9 cellular contexts compared by ENCODE assay signal in the genomic region with DNA sequence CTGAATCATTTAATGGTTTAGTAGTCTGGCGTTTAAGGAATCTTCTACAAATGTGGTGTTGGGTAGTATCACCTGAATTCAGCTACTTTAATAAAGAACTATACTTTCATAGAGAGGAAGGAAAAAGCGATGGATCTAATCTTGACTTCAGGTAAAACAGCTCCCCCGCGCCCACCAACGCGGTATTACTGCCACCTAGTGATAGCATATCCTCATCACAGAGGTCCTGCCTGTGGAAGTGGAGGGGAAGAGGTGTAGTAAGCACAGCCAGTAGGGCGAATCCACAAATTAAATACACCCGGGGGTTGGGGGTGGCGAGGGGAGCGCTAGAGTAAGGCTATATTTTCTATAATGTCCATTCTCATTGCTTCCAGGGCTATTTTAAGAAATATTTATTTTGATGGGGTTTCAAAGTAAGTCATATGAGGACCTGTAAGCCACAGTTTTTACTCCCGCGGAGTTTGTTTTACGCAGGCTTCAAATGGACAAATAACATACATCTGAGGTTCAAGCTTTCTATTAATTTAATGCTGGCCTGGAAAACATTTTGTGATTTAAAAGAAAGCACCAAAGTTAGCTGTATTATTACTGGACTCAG. TPM values are rescaled to one million over a fixed set of nuclear protein-coding genes. Genes with fewer than 3 reads are reported as not detected.
DNase-seq lines count a peak whose midpoint lies in the region; ATAC-seq and TF ChIP-seq lines count a peak whose summit lies in the region.
"Had no signal": no experiment of that assay in that cellular context is flagged by ENCODE, and none has a peak within 500 bp of the region (broad histone marks: within the 10 kb centered on the region; RNA-seq: fewer than 3 reads in every experiment).

No MANE protein-coding gene starts in this region.

- no peaks in the 10 kb centered on the region for H3K9me3 ChIP-seq in mucosa of descending colon

- H3K36me3 ChIP-seq in mucosa of descending colon (ENCODE audit: low read depth), result no peaks in the 10 kb centered on the region

- no peaks in the 10 kb centered on the region for H3K4me1 ChIP-seq in mucosa of descending colon (ENCODE audit: low read depth)

- peak; percentile 88 for ATAC-seq in GM18505 (IDR thresholded peaks at IDR 0.05; ENCODE audit: unreplicated experiment)
- peak; percentile 81 for ATAC-seq in HG02870 (IDR thresholded peaks at IDR 0.05; ENCODE audit: unreplicated experiment)
- ATAC-seq in mucosa of descending colon, result peak; percentile 88
- ATAC-seq in stimulated activated naive B cell treated with anti-CD40 and anti-IgM and Interleukin-4, amounts not matched to agents 10 μg/mL and 1 μg/mL and 100 μg/mL, for 72 hours (replicated peaks), result peak; percentile 90 to 91

- TF ChIP-seq POLR2A in GM18505 (IDR thresholded peaks at IDR 0.05; ENCODE audit: borderline replicate concordance, extremely low read depth, insufficient read depth, insufficient read length), result no peak

- H3K36me3 Mint-ChIP-seq in stimulated activated naive B cell treated with anti-CD40 and anti-IgM and Interleukin-4, amounts not matched to agents 10 μg/mL and 1 μg/mL and 100 μg/mL, for 72 hours, result no peaks in the 10 kb centered on the region

- H3K4me3 ChIP-seq in mucosa of descending colon, result no peak overlapping the region
- H3K4me3 ChIP-seq: skin epidermis had no signal

- H3K27me3 Mint-ChIP-seq in stimulated activated naive B cell treated with anti-CD40 and anti-IgM and Interleukin-4, amounts not matched to agents 10 μg/mL and 1 μg/mL and 100 μg/mL, for 72 hours, result peaks cover 10 to 15% of the 10 kb centered on the region in 2 donors

- H3K27ac Mint-ChIP-seq in stimulated activated naive B cell treated with anti-CD40 and anti-IgM and Interleukin-4, amounts not matched to agents 10 μg/mL and 1 μg/mL and 100 μg/mL, for 72 hours, result peak overlapping the region; percentile 17

- no peak overlapping the region for H3K4me3 Mint-ChIP-seq in stimulated activated naive B cell treated with anti-CD40 and anti-IgM and Interleukin-4, amounts not matched to agents 10 μg/mL and 1 μg/mL and 100 μg/mL, for 72 hours

- peaks cover 21 to 40% of the 10 kb centered on the region in 2 donors for H3K4me1 Mint-ChIP-seq in stimulated activated naive B cell treated with anti-CD40 and anti-IgM and Interleukin-4, amounts not matched to agents 10 μg/mL and 1 μg/mL and 100 μg/mL, for 72 hours

- TF ChIP-seq CTCF in mucosa of descending colon (IDR thresholded peaks at IDR 0.05), result peak; percentile 28

- H3K9me3 Mint-ChIP-seq in stimulated activated naive B cell treated with anti-CD40 and anti-IgM and Interleukin-4, amounts not matched to agents 10 μg/mL and 1 μg/mL and 100 μg/mL, for 72 hours, result peaks cover 2 to 4% of the 10 kb centered on the region in 2 donors

- peak; percentile 40 for DNase-seq in A172 (ENCODE audit: low spot score)
- peak; percentile 5 for DNase-seq in NCI-H2107 (lab: John Stamatoyannopoulos, UW)
- DNase-seq in activated CD4-positive, alpha-beta T cell treated with anti-CD3 and anti-CD28 coated beads for 4 hours, result peak; percentile 70 to 74
- DNase-seq in dermis blood vessel endothelial cell, result peak; percentile 66
- peak in 2 of 3 donors; percentile 72 to 75 for DNase-seq in mucosa of descending colon
- DNase-seq in stimulated activated naive B cell treated with anti-CD40 and anti-IgM and Interleukin-4, amounts not matched to agents 10 μg/mL and 1 μg/mL and 100 μg/mL, for 72 hours, result peak; percentile 66

- intact Hi-C loops in mucosa of descending colon (cut with DNase I, micrococcal nuclease), result loop anchor here in 1 of 2 donors (5.0 kb wide), 1 partner anchor 246 kb away; a partner anchor contains a TSS

RNA-seq across cellular contexts. Expression of a gene that starts 8.3 kb away (rescaled TPM):
- not detected in 2 replicates for total RNA-seq in A172 (2014; rRNA removed; shearing (Covaris generic))
- total RNA-seq in dermis blood vessel endothelial cell (not detected in 2 replicates), mucosa of descending colon (1 to 10 TPM; 1.3 to 4.6 (median 1.7) TPM)

Comparison
In these comparisons a context has a peak if more than half of its experiments do, and no peak if none do; other contexts are left out.
1. DNase-seq: peak in every context shown above with its lines; median percentile 74 in mucosa of descending colon; 72 in activated CD4-positive, alpha-beta T cell treated with anti-CD3 and anti-CD28 coated beads for 4 hours; 66 in dermis blood vessel endothelial cell; 66 in stimulated activated naive B cell treated with anti-CD40 and anti-IgM and Interleukin-4, amounts not matched to agents 10 μg/mL and 1 μg/mL and 100 μg/mL, for 72 hours; 40 in A172; 5 in NCI-H2107.